In genomic region chr1:237126180-237126579, GRCh38 we compare ENCODE assay signal across 26 cellular contexts.
"Had no signal": no experiment of that assay in that cellular context is flagged by ENCODE, and none has a peak within 500 bp of the region (broad histone marks: within the 10 kb centered on the region; RNA-seq: fewer than 3 reads in every experiment).

No MANE protein-coding gene starts in this region.

- H3K4me3 Mint-ChIP-seq: immature natural killer cell; naive thymus-derived CD8-positive, alpha-beta T cell; nephron; neural crest cell; stimulated activated naive B cell treated with anti-CD40 and anti-IgM and Interleukin-4, amounts not matched to agents 10 μg/mL and 1 μg/mL and 100 μg/mL, for 72 hours; stimulated activated naive CD8-positive, alpha-beta T cell treated with anti-CD3 and anti-CD28 coated beads, Interleukin-15, Interleukin-2, amounts not matched to agents 100 ng/mL and 50 ng/mL, for 24 hours; type B pancreatic cell had no signal

- DNase-seq: hypothalamus; immature natural killer cell; kidney; lower lobe of right lung; mammary epithelial cell; mesenchymal stem cell; naive thymus-derived CD8-positive, alpha-beta T cell; nucleus accumbens; pancreas; posterior cingulate gyrus; stimulated activated CD4-positive, alpha-beta T cell treated with anti-CD3 and anti-CD28 coated beads, Interleukin-12 subunit alpha, Interleukin-12 subunit beta, amount 100 ng/mL, for 4 hours; stimulated activated CD4-positive, alpha-beta T cell treated with anti-CD3 and anti-CD28 coated beads, Interleukin-15, amount 100 ng/mL, for 24 hours; stimulated activated CD4-positive, alpha-beta T cell treated with anti-CD3 and anti-CD28 coated beads, Interleukin-2, amount 100 ng/mL, for 24 hours; stimulated activated CD4-positive, alpha-beta T cell treated with anti-CD3 and anti-CD28 coated beads, Interleukin-4, amount 100 ng/mL, for 1 hour; stimulated activated naive B cell treated with anti-CD40 and anti-IgM and Interleukin-4, amounts not matched to agents 10 μg/mL and 1 μg/mL and 100 μg/mL, for 72 hours; tibial artery; uterus had no signal

- H3K4me1 ChIP-seq: lower lobe of right lung, pancreas, prostate gland, suprapubic skin, tibial artery, uterus had no signal

- H3K27ac Mint-ChIP-seq: immature natural killer cell; naive thymus-derived CD8-positive, alpha-beta T cell; nephron; stimulated activated naive B cell treated with anti-CD40 and anti-IgM and Interleukin-4, amounts not matched to agents 10 μg/mL and 1 μg/mL and 100 μg/mL, for 72 hours; stimulated activated naive CD8-positive, alpha-beta T cell treated with anti-CD3 and anti-CD28 coated beads, Interleukin-15, Interleukin-2, amounts not matched to agents 100 ng/mL and 50 ng/mL, for 24 hours; type B pancreatic cell had no signal

- H3K4me1 Mint-ChIP-seq: immature natural killer cell; naive thymus-derived CD8-positive, alpha-beta T cell; neural crest cell; stimulated activated naive B cell treated with anti-CD40 and anti-IgM and Interleukin-4, amounts not matched to agents 10 μg/mL and 1 μg/mL and 100 μg/mL, for 72 hours had no signal

- H3K27me3 ChIP-seq: pancreas, suprapubic skin, tibial artery, uterus had no signal

- H3K36me3 Mint-ChIP-seq: immature natural killer cell; stimulated activated naive B cell treated with anti-CD40 and anti-IgM and Interleukin-4, amounts not matched to agents 10 μg/mL and 1 μg/mL and 100 μg/mL, for 72 hours; type B pancreatic cell had no signal

- H3K9me3 ChIP-seq: lower lobe of right lung, pancreas, prostate gland, tibial artery, uterus had no signal

- ATAC-seq: lower lobe of right lung; naive thymus-derived CD8-positive, alpha-beta T cell; pancreas; sciatic nerve; stimulated activated naive B cell treated with anti-CD40 and anti-IgM and Interleukin-4, amounts not matched to agents 10 μg/mL and 1 μg/mL and 100 μg/mL, for 72 hours had no signal

- H3K4me3 ChIP-seq: lower lobe of right lung, pancreas, prostate gland, skin epidermis, suprapubic skin, thoracic aorta, tibial artery, uterus had no signal

- H3K36me3 ChIP-seq: lower lobe of right lung, pancreas, prostate gland, suprapubic skin, thoracic aorta, tibial artery, uterus had no signal

- H3K27me3 Mint-ChIP-seq: stimulated activated naive CD8-positive, alpha-beta T cell treated with anti-CD3 and anti-CD28 coated beads, Interleukin-15, Interleukin-2, amounts not matched to agents 100 ng/mL and 50 ng/mL, for 24 hours; type B pancreatic cell had no signal

- H3K9me3 Mint-ChIP-seq: stimulated activated naive CD8-positive, alpha-beta T cell treated with anti-CD3 and anti-CD28 coated beads, Interleukin-15, Interleukin-2, amounts not matched to agents 100 ng/mL and 50 ng/mL, for 24 hours had no signal

- H3K27ac ChIP-seq: lower lobe of right lung, pancreas, prostate gland, skin epidermis, suprapubic skin, thoracic aorta, tibial artery, uterus had no signal
